11 cellular contexts compared by ENCODE assay signal in genomic region chr6:90294008-90294511, GRCh38. TPM values are rescaled to one million over a fixed set of nuclear protein-coding genes. Genes with fewer than 3 reads are reported as not detected.
DNase-seq lines count a peak whose midpoint lies in the region; ATAC-seq and TF ChIP-seq lines count a peak whose summit lies in the region.
"Had no signal": no experiment of that assay in that cellular context is flagged by ENCODE, and none has a peak within 500 bp of the region (broad histone marks: within the 10 kb centered on the region; RNA-seq: fewer than 3 reads in every experiment).

No MANE protein-coding gene starts in this region.

- peak overlapping the region; percentile 74 for H3K4me3 Mint-ChIP-seq in T-helper 1 cell treated with Interleukin-12 subunit alpha and Interleukin-12 subunit beta and Interleukin-4 antibody, amounts not matched to agents 30 μg/mL and 1 μg/mL, for 36 hours
- peak overlapping the region; percentile 2 for H3K4me3 Mint-ChIP-seq in progenitor cell of endocrine pancreas (ENCODE audit: low read depth)

- peak overlapping the region; percentile 92 for H3K4me3 ChIP-seq in OCI-LY7 (ENCODE audit: low read depth, low read length, poor library complexity, severe bottlenecking)
- H3K4me3 ChIP-seq in ectodermal cell (ENCODE audit: insufficient read depth, low read depth, low read length): peak overlapping the region; percentile 65

- peak overlapping the region; percentile 81 for H3K27ac ChIP-seq in OCI-LY7 (ENCODE audit: low read depth, low read length, poor library complexity, severe bottlenecking)
- no peak overlapping the region for H3K27ac ChIP-seq in ectodermal cell (ENCODE audit: insufficient read depth, low read depth, low read length, poor library complexity, severe bottlenecking)
- H3K27ac ChIP-seq: A549 had no signal

- no peaks in the 10 kb centered on the region for H3K9me3 Mint-ChIP-seq in T-helper 1 cell treated with Interleukin-12 subunit alpha and Interleukin-12 subunit beta and Interleukin-4 antibody, amounts not matched to agents 30 μg/mL and 1 μg/mL, for 36 hours
- peaks cover 3% of the 10 kb centered on the region for H3K9me3 Mint-ChIP-seq in progenitor cell of endocrine pancreas (ENCODE audit: low read depth)

- CTCF ChIA-PET in OCI-LY7 (lab: Charles Lee; ENCODE audit: unreplicated experiment): interaction anchor here (0.8 to 1.4 kb wide), 3 partner anchors 99 to 185 kb away, joined by 3 to 6 read pairs (median 4); no protein-coding TSS in a partner anchor

- peaks cover 48% of the 10 kb centered on the region for H3K4me1 Mint-ChIP-seq in T-helper 1 cell treated with Interleukin-12 subunit alpha and Interleukin-12 subunit beta and Interleukin-4 antibody, amounts not matched to agents 30 μg/mL and 1 μg/mL, for 36 hours (ENCODE audit: low read depth)
- H3K4me1 Mint-ChIP-seq in progenitor cell of endocrine pancreas (ENCODE audit: low read depth): peaks cover 19% of the 10 kb centered on the region

- H3K36me3 ChIP-seq in OCI-LY7 (ENCODE audit: insufficient read depth, low read length): peaks cover 67% of the 10 kb centered on the region
- H3K36me3 ChIP-seq in ectodermal cell (ENCODE audit: control insufficient read depth, insufficient read depth, low read length): no peaks in the 10 kb centered on the region

- H3K27ac Mint-ChIP-seq in T-helper 1 cell treated with Interleukin-12 subunit alpha and Interleukin-12 subunit beta and Interleukin-4 antibody, amounts not matched to agents 30 μg/mL and 1 μg/mL, for 36 hours: peak overlapping the region; percentile 67
- no peak overlapping the region for H3K27ac Mint-ChIP-seq in progenitor cell of endocrine pancreas

- H2AFZ ChIP-seq in OCI-LY7 (ENCODE audit: low read length): no peak overlapping the region

- H3K9me3 ChIP-seq in OCI-LY7 (ENCODE audit: low read length) (no peaks in the 10 kb centered on the region), ectodermal cell (ENCODE audit: control insufficient read depth, low read length) (no peaks in the 10 kb centered on the region)
- H3K9me3 ChIP-seq: A549 had no signal

- H4K20me1 ChIP-seq in OCI-LY7 (ENCODE audit: insufficient read depth, low read length): no peaks in the 10 kb centered on the region

- H3K27me3 Mint-ChIP-seq in T-helper 1 cell treated with Interleukin-12 subunit alpha and Interleukin-12 subunit beta and Interleukin-4 antibody, amounts not matched to agents 30 μg/mL and 1 μg/mL, for 36 hours (ENCODE audit: low read depth): peaks cover 40% of the 10 kb centered on the region
- peaks cover 46% of the 10 kb centered on the region for H3K27me3 Mint-ChIP-seq in progenitor cell of endocrine pancreas

- intact Hi-C loops in OCI-LY7 (cut with micrococcal nuclease; ENCODE audit: unreplicated experiment): loop anchor here (1.0 to 10.0 kb wide), 4 partner anchors 8 to 659 kb away; partner anchors contain the start of gene LYRM2

- peaks cover 70% of the 10 kb centered on the region for H3K79me2 ChIP-seq in OCI-LY7 (ENCODE audit: insufficient read depth, low read depth, low read length)

- no peak for TF ChIP-seq CTCF in OCI-LY7 (conservative IDR thresholded peaks at IDR 0.05; ENCODE audit: low read length)
- no peak for TF ChIP-seq CTCF in progenitor cell of endocrine pancreas (IDR thresholded peaks at IDR 0.05; ENCODE audit: unreplicated experiment)

- 76 to 77% methylated on average over 4 to 5 of the region's 5 CpGs for WGBS in ectodermal cell, 2 experiments

- ATAC-seq in HG02571 (IDR thresholded peaks at IDR 0.05; ENCODE audit: unreplicated experiment) (no peak), HG03521 (IDR thresholded peaks at IDR 0.05; ENCODE audit: unreplicated experiment) (no peak)
- ATAC-seq: A549 had no signal

- POLR2A ChIA-PET in OCI-LY7 (lab: Charles Lee): interaction anchor here (0.5 to 7.0 kb wide), 13 partner anchors 9 to 424 kb away, joined by 3 to 71 read pairs (median 5); no protein-coding TSS in a partner anchor

- H3K9me2 ChIP-seq in OCI-LY7 (ENCODE audit: insufficient read depth, low read length): no peaks in the 10 kb centered on the region

- peak overlapping the region; percentile 97 for H3K4me2 ChIP-seq in OCI-LY7 (ENCODE audit: low read length)

- peaks cover 31% of the 10 kb centered on the region for H3K27me3 ChIP-seq in ectodermal cell (ENCODE audit: control insufficient read depth, insufficient read depth, low read length, poor library complexity, severe bottlenecking)

- H3K36me3 Mint-ChIP-seq in T-helper 1 cell treated with Interleukin-12 subunit alpha and Interleukin-12 subunit beta and Interleukin-4 antibody, amounts not matched to agents 30 μg/mL and 1 μg/mL, for 36 hours (ENCODE audit: low read depth): peaks cover 16% of the 10 kb centered on the region
- peaks cover 2% of the 10 kb centered on the region for H3K36me3 Mint-ChIP-seq in progenitor cell of endocrine pancreas (ENCODE audit: insufficient read depth)

- DNase-seq in T-helper 1 cell: no peak
- no peak for DNase-seq in OCI-LY7 (ENCODE audit: low spot score)
- no peak for DNase-seq in progenitor cell of endocrine pancreas (ENCODE audit: low spot score, unreplicated experiment)
- no peak for DNase-seq in MV-4-11 (lab: John Stamatoyannopoulos, UW)
- DNase-seq: cortex of kidney; NK-92 treated with Interleukin-12 subunit alpha and Interleukin-12 subunit beta, amount 100 ng/mL, for 24 hours had no signal

- H3K4me1 ChIP-seq in OCI-LY7 (ENCODE audit: insufficient read depth, low read length, poor library complexity, severe bottlenecking) (peaks cover 70% of the 10 kb centered on the region), ectodermal cell (ENCODE audit: control insufficient read depth, insufficient read depth, low read length) (peaks cover 19% of the 10 kb centered on the region)

- BruUV-seq in OCI-LY7 (replicated peaks; lab: Mats Ljungman, UMichigan): TSS peak; percentile 33

RNA-seq across cellular contexts. Expression of gene BACH2, which starts 2.6 kb away (rescaled TPM):
- 92.0 and 95.7 TPM in 2 replicates for total RNA-seq in OCI-LY7 (2014; rRNA removed; shearing (Covaris generic))
- 163 and 265 TPM in 2 replicates for total RNA-seq in OCI-LY7 (2022)
- polyA plus RNA-seq in ectodermal cell (2013, experiment 1 of 4): 9.9 TPM
- 13.0 TPM for polyA plus RNA-seq in ectodermal cell (2013, experiment 2 of 4)
- 7.6 TPM for polyA plus RNA-seq in ectodermal cell (2013, experiment 3 of 4)
- polyA plus RNA-seq in ectodermal cell (2013, experiment 4 of 4): 9.0 TPM
- total RNA-seq in progenitor cell of endocrine pancreas: 11.2 and 12.3 TPM in 2 replicates
